27 cellular contexts compared by ENCODE assay signal in the genomic region with DNA sequence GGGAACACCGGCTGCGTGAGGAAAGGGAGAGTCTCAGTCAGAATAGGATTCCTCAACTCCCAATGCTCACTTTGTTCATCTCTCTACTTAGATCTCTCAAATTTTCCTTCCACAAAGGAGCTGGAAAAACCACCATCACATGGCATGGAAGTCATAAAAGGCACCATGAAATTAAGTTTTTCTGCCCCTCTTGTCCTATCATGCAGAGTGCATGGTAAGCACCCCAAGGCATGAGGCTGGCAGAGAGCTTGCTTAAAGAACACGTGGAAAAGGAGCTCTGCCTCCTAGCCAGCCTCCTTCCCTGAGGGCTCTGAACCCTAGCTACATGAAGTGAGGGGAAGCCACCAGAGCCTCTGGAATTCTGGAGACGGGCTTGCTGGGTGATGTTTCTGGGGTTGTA. TPM values are rescaled to one million over a fixed set of nuclear protein-coding genes. Genes with fewer than 3 reads are reported as not detected.
DNase-seq lines count a peak whose midpoint lies in the region; ATAC-seq and TF ChIP-seq lines count a peak whose summit lies in the region.
"Had no signal": no experiment of that assay in that cellular context is flagged by ENCODE, and none has a peak within 500 bp of the region (broad histone marks: within the 10 kb centered on the region; RNA-seq: fewer than 3 reads in every experiment).

No MANE protein-coding gene starts in this region.

- peaks cover 14% of the 10 kb centered on the region for H3K4me1 ChIP-seq in lower lobe of right lung
- H3K4me1 ChIP-seq: BE2C had no signal

- no peak for ATAC-seq in effector memory CD8-positive, alpha-beta T cell (replicated peaks)
- ATAC-seq in lower lobe of right lung (no peak), HG02759 (IDR thresholded peaks at IDR 0.05; ENCODE audit: unreplicated experiment) (no peak)

- intact Hi-C loops in lower lobe of right lung (cut with DNase I), result no loop called here

- no peak overlapping the region for H3K27ac ChIP-seq in lower lobe of right lung
- H3K27ac ChIP-seq: BLaER1 had no signal

- H3K36me3 Mint-ChIP-seq in effector memory CD8-positive, alpha-beta T cell (ENCODE audit: insufficient read depth), result peaks cover 11% of the 10 kb centered on the region

- no peak for TF ChIP-seq CTCF in lower lobe of right lung (IDR thresholded peaks at IDR 0.05)

- no peaks in the 10 kb centered on the region for H3K27me3 Mint-ChIP-seq in effector memory CD8-positive, alpha-beta T cell
- H3K27me3 Mint-ChIP-seq: CD4-positive, alpha-beta memory T cell; CD4-positive, CD25-positive, alpha-beta regulatory T cell; CD8-positive, alpha-beta memory T cell had no signal

- H3K36me3 ChIP-seq in lower lobe of right lung, result no peaks in the 10 kb centered on the region
- H3K36me3 ChIP-seq: BE2C had no signal

- no peaks in the 10 kb centered on the region for H3K27me3 ChIP-seq in lower lobe of right lung (ENCODE audit: low read depth)
- H3K27me3 ChIP-seq: BE2C, BLaER1 had no signal

- no peak overlapping the region for H3K4me3 Mint-ChIP-seq in effector memory CD8-positive, alpha-beta T cell
- H3K4me3 Mint-ChIP-seq: CD14-positive monocyte; CD4-positive, alpha-beta memory T cell; CD4-positive, CD25-positive, alpha-beta regulatory T cell; CD8-positive, alpha-beta memory T cell had no signal

- no peak overlapping the region for H3K4me3 ChIP-seq in lower lobe of right lung
- H3K4me3 ChIP-seq: BLaER1, GM12878 had no signal

- H3K9me3 Mint-ChIP-seq in effector memory CD8-positive, alpha-beta T cell, result no peaks in the 10 kb centered on the region
- H3K9me3 Mint-ChIP-seq: CD4-positive, alpha-beta memory T cell; CD4-positive, CD25-positive, alpha-beta regulatory T cell; CD8-positive, alpha-beta memory T cell had no signal

- peak overlapping the region; percentile 16 to 70 for H3K27ac Mint-ChIP-seq in effector memory CD8-positive, alpha-beta T cell

- peak; percentile 35 for DNase-seq in activated CD8-positive, alpha-beta memory T cell treated with anti-CD3 and anti-CD28 coated beads, Interleukin-2, amount 50 U/mL, for 48 hours
- DNase-seq in activated CD8-positive, alpha-beta memory T cell treated with anti-CD3 and anti-CD28 coated beads, Interleukin-2, amount 50 U/mL, for 4 hours, result no peak
- no peak for DNase-seq in effector memory CD8-positive, alpha-beta T cell
- DNase-seq in foreskin melanocyte (peak; percentile 69), lower lobe of right lung (no peak)
- DNase-seq: 8988T; ACHN; BE2C; C1 segment of cervical spinal cord; CD4-positive, alpha-beta memory T cell; CD4-positive, CD25-positive, alpha-beta regulatory T cell; CD8-positive, alpha-beta memory T cell; COR-L47; DMS 273 treated with DMSO at 0.1 percent for 48 hours; DMS153; DMS53; DMS79; DND-41; EL; GDM1 had no signal

- H3K4me1 Mint-ChIP-seq in effector memory CD8-positive, alpha-beta T cell (ENCODE audit: low read depth in 2 of 2), result peaks cover 25 to 35% of the 10 kb centered on the region in 2 donors

- no peaks in the 10 kb centered on the region for H3K9me3 ChIP-seq in lower lobe of right lung
- H3K9me3 ChIP-seq: BE2C had no signal

RNA-seq across cellular contexts. Expression of a gene that starts 17.8 kb away (rescaled TPM):
- total RNA-seq in lower lobe of right lung, result 42.4 TPM

RNA-seq across cellular contexts. Expression of a gene that starts 44.8 kb away (rescaled TPM):
- total RNA-seq in lower lobe of right lung, result 7.3 TPM
- total RNA-seq: A673, Daoy, G401 had no signal

RNA-seq across cellular contexts. Expression of a gene that starts 49.1 kb away (rescaled TPM):
- total RNA-seq in lower lobe of right lung, result 23.7 TPM

Comparison
In these comparisons a context has a peak if more than half of its experiments do, and no peak if none do; other contexts are left out.
1. DNase-seq: peak in activated CD8-positive, alpha-beta memory T cell treated with anti-CD3 and anti-CD28 coated beads, Interleukin-2, amount 50 U/mL, for 48 hours (single experiment) and foreskin melanocyte (single experiment); none in activated CD8-positive, alpha-beta memory T cell treated with anti-CD3 and anti-CD28 coated beads, Interleukin-2, amount 50 U/mL, for 4 hours (single experiment), effector memory CD8-positive, alpha-beta T cell (0 of 3) and lower lobe of right lung (single experiment).